8 cellular contexts compared by ENCODE assay signal in genomic region chr4:4260185-4260751, GRCh38. TPM values are rescaled to one million over a fixed set of nuclear protein-coding genes. Genes with fewer than 3 reads are reported as not detected.
A peak's percentile ranks its signal among the peaks of the same experiment; 100 is the strongest.
DNase-seq lines count a peak whose midpoint lies in the region; ATAC-seq and TF ChIP-seq lines count a peak whose summit lies in the region.

No MANE protein-coding gene starts in this region.

- no peaks in the 10 kb centered on the region for H3K9me3 ChIP-seq in PC-9 (ENCODE audit: insufficient read depth, low read depth)

- POLR2A ChIA-PET in activated CD4-positive, alpha-beta T cell treated with anti-CD3 and anti-CD28 coated beads for 36 hours (lab: Charles Lee) = no interaction called here
- POLR2A ChIA-PET in PC-9 (lab: Charles Lee; ENCODE audit: unreplicated experiment) = interaction anchor here (0.7 to 0.9 kb wide), 2 partner anchors 12 kb away, joined by 3 to 4 read pairs; partner anchors contain the start of gene TMEM128

- no peak overlapping the region for H3K27ac ChIP-seq in PC-9

- no peaks in the 10 kb centered on the region for H3K27me3 Mint-ChIP-seq in activated CD4-positive, alpha-beta T cell treated with anti-CD3 and anti-CD28 coated beads for 36 hours
- peaks cover 22% of the 10 kb centered on the region for H3K27me3 Mint-ChIP-seq in mesothelial cell of epicardium (ENCODE audit: low read depth)

- H3K4me2 ChIP-seq in PC-9 = peak overlapping the region; percentile 61; the same call in 1 of the 2 replicates

- BruUV-seq in PC-9 (replicated peaks; lab: Mats Ljungman, UMichigan) = no TSS peak

- H3K27ac Mint-ChIP-seq in activated CD4-positive, alpha-beta T cell treated with anti-CD3 and anti-CD28 coated beads for 36 hours = no peak overlapping the region
- H3K27ac Mint-ChIP-seq in mesothelial cell of epicardium = no peak overlapping the region

- no peak for DNase-seq in activated CD4-positive, alpha-beta T cell treated with anti-CD3 and anti-CD28 coated beads for 36 hours
- DNase-seq in activated CD4-positive, alpha-beta T cell treated with anti-CD3 and anti-CD28 coated beads for 1 hour = no peak
- DNase-seq in PC-9 (peak in 1 of 2 experiments; percentile 52), epithelial cell of esophagus (ENCODE audit: low read depth) (peak; percentile 69), renal cortical epithelial cell (ENCODE audit: low read depth) (peak; percentile 40), mesothelial cell of epicardium (ENCODE audit: low spot score in 2 of 2, unreplicated experiment in 2 of 2) (no peak)

- H3K4me3 ChIP-seq in PC-9 (no peak overlapping the region), epithelial cell of esophagus (ENCODE audit: low read length) (no peak overlapping the region)

- H3K4me1 ChIP-seq in PC-9 (replicated peaks; ENCODE audit: insufficient read depth) = peaks cover 8% of the 10 kb centered on the region

- H3K36me3 Mint-ChIP-seq in activated CD4-positive, alpha-beta T cell treated with anti-CD3 and anti-CD28 coated beads for 36 hours (ENCODE audit: low read depth) = no peaks in the 10 kb centered on the region
- no peaks in the 10 kb centered on the region for H3K36me3 Mint-ChIP-seq in mesothelial cell of epicardium

- H3K36me3 ChIP-seq in PC-9 (ENCODE audit: low read depth) = no peaks in the 10 kb centered on the region

- intact Hi-C loops in activated CD4-positive, alpha-beta T cell treated with anti-CD3 and anti-CD28 coated beads for 36 hours (cut with DNase I, micrococcal nuclease) = loop anchor here (2.0 kb wide), 1 partner anchor 75 kb away; no protein-coding TSS in a partner anchor
- intact Hi-C loops in PC-9 (cut with micrococcal nuclease; ENCODE audit: unreplicated experiment) = loop anchor here (2.0 to 5.0 kb wide), 2 partner anchors 75 to 172 kb away; no protein-coding TSS in a partner anchor

- H3K79me2 ChIP-seq in PC-9 (ENCODE audit: low read depth) = no peaks in the 10 kb centered on the region

- no peak overlapping the region for H2AFZ ChIP-seq in PC-9

- peak; percentile 97 for ATAC-seq in activated CD4-positive, alpha-beta T cell treated with anti-CD3 and anti-CD28 coated beads for 36 hours
- ATAC-seq in HG03060 (IDR thresholded peaks at IDR 0.05; ENCODE audit: low read depth, unreplicated experiment) = peak; percentile 90
- ATAC-seq in GM21390 (IDR thresholded peaks at IDR 0.05; ENCODE audit: unreplicated experiment) = no peak

- H4K20me1 ChIP-seq in PC-9 (ENCODE audit: insufficient read depth) = no peaks in the 10 kb centered on the region

- H3K9me3 Mint-ChIP-seq in activated CD4-positive, alpha-beta T cell treated with anti-CD3 and anti-CD28 coated beads for 36 hours (ENCODE audit: low read depth) = no peaks in the 10 kb centered on the region
- H3K9me3 Mint-ChIP-seq in mesothelial cell of epicardium = no peaks in the 10 kb centered on the region

- peak; percentile 55 for TF ChIP-seq CTCF in PC-9 (conservative IDR thresholded peaks at IDR 0.05)
- TF ChIP-seq CTCF in epithelial cell of esophagus (IDR thresholded peaks at IDR 0.05; ENCODE audit: insufficient read depth, low read depth, low read length, missing control alignments) = peak; percentile 44
- TF ChIP-seq CTCF in mesothelial cell of epicardium (IDR thresholded peaks at IDR 0.05; ENCODE audit: unreplicated experiment) = no peak

- CTCF ChIA-PET in activated CD4-positive, alpha-beta T cell treated with anti-CD3 and anti-CD28 coated beads for 36 hours (lab: Charles Lee) = interaction anchor here (1.1 to 2.3 kb wide), 12 partner anchors 9 to 170 kb away, joined by 3 to 14 read pairs (median 4); partner anchors contain the start of gene TMEM128
- CTCF ChIA-PET in PC-9 (lab: Charles Lee) = interaction anchor here (0.7 kb wide), 2 partner anchors 71 to 1738 kb away, joined by 3 to 5 read pairs; no protein-coding TSS in a partner anchor

- H3K4me3 Mint-ChIP-seq in activated CD4-positive, alpha-beta T cell treated with anti-CD3 and anti-CD28 coated beads for 36 hours = no peak overlapping the region
- H3K4me3 Mint-ChIP-seq in mesothelial cell of epicardium = no peak overlapping the region

- peaks cover 9% of the 10 kb centered on the region; the same call in 1 of the 2 replicates for H3K27me3 ChIP-seq in PC-9 (ENCODE audit: insufficient read depth, low read depth)

- H3K9me2 ChIP-seq in PC-9 (ENCODE audit: insufficient read depth) = no peaks in the 10 kb centered on the region

- no peaks in the 10 kb centered on the region for H3K4me1 Mint-ChIP-seq in activated CD4-positive, alpha-beta T cell treated with anti-CD3 and anti-CD28 coated beads for 36 hours
- no peaks in the 10 kb centered on the region for H3K4me1 Mint-ChIP-seq in mesothelial cell of epicardium

- H3F3A ChIP-seq in PC-9 (ENCODE audit: insufficient read depth, low read depth) = peaks cover 5% of the 10 kb centered on the region; the same call in 1 of the 2 replicates

RNA-seq across cellular contexts. Expression of gene TMEM128, which starts 12.2 kb away (rescaled TPM):
- total RNA-seq in activated CD4-positive, alpha-beta T cell treated with anti-CD3 and anti-CD28 coated beads for 36 hours = 10 to 100 TPM; 14.6 to 25.3 TPM
- 18.1 and 21.4 TPM in 2 replicates for total RNA-seq in PC-9 (2021)
- 21.6 and 29.7 TPM in 2 replicates for total RNA-seq in renal cortical epithelial cell
- total RNA-seq in mesothelial cell of epicardium = 25.0 to 31.7 TPM (median 25.6 TPM) in 3 replicates

RNA-seq across cellular contexts. Expression of gene LYAR, which starts 29.7 kb away (rescaled TPM):
- 10 to 100 TPM; 65.6 to 74.3 TPM for total RNA-seq in activated CD4-positive, alpha-beta T cell treated with anti-CD3 and anti-CD28 coated beads for 36 hours
- 10.2 and 15.7 TPM in 2 replicates for total RNA-seq in PC-9 (2021)
- 8.7 and 10.9 TPM in 2 replicates for total RNA-seq in renal cortical epithelial cell
- total RNA-seq in mesothelial cell of epicardium = 12.6 to 13.2 TPM (median 12.8 TPM) in 3 replicates

RNA-seq across cellular contexts. Expression of gene ZBTB49, which starts 29.8 kb away (rescaled TPM):
- 1 to 10 TPM; 3.3 to 3.8 TPM for total RNA-seq in activated CD4-positive, alpha-beta T cell treated with anti-CD3 and anti-CD28 coated beads for 36 hours
- 4.6 and 5.3 TPM in 2 replicates for total RNA-seq in PC-9 (2021)
- 0.69 and 5.0 TPM in 2 replicates for total RNA-seq in renal cortical epithelial cell
- 8.4 to 9.5 TPM (median 8.6 TPM) in 3 replicates for total RNA-seq in mesothelial cell of epicardium

RNA-seq across cellular contexts. Expression of gene OTOP1, which starts 33.5 kb away (rescaled TPM):
- total RNA-seq in activated CD4-positive, alpha-beta T cell treated with anti-CD3 and anti-CD28 coated beads for 36 hours = not detected
- not detected in 2 replicates for total RNA-seq in PC-9 (2021)
- not detected in 2 replicates for total RNA-seq in renal cortical epithelial cell
- not detected in 3 replicates for total RNA-seq in mesothelial cell of epicardium

Comparison
In these comparisons a context has a peak if more than half of its experiments do, and no peak if none do; other contexts are left out.
1. DNase-seq: peak in epithelial cell of esophagus (single experiment) and renal cortical epithelial cell (single experiment); none in activated CD4-positive, alpha-beta T cell treated with anti-CD3 and anti-CD28 coated beads for 36 hours (single experiment), activated CD4-positive, alpha-beta T cell treated with anti-CD3 and anti-CD28 coated beads for 1 hour (single experiment) and mesothelial cell of epicardium (0 of 2).